11 cellular contexts compared by ENCODE assay signal in genomic region chr1:247047702-247048101, GRCh38.
"Had no signal": no experiment of that assay in that cellular context is flagged by ENCODE, and none has a peak within 500 bp of the region (broad histone marks: within the 10 kb centered on the region; RNA-seq: fewer than 3 reads in every experiment).

No MANE protein-coding gene starts in this region.

- H3K9ac ChIP-seq: GM23248, KMS-11 had no signal

- H3K4me3 Mint-ChIP-seq: H9, HFFc6, IgD-negative memory B cell had no signal

- DNase-seq: GM23248, H9, HCEC 1CT, HFFc6, Karpas-422 had no signal

- H3K4me1 Mint-ChIP-seq: H9 had no signal

- FAIRE-seq: H1, H54, HepG2 had no signal

- H3K4me3 ChIP-seq: GM23248 had no signal

- H2AFZ ChIP-seq: GM23248 had no signal

- ATAC-seq: HepG2 had no signal

- H3K4me2 ChIP-seq: KMS-11 had no signal

- H3K27ac Mint-ChIP-seq: H9, HFFc6, IgD-negative memory B cell had no signal

- H3K27ac ChIP-seq: GM23248, HL-60, KMS-11 had no signal

- H3K27me3 Mint-ChIP-seq: IgD-negative memory B cell had no signal
